ENCODE assay signal across 1 cellular context in genomic region chr17:42577532-42578281, GRCh38.
A peak's percentile ranks its signal among the peaks of the same experiment; 100 is the strongest.
TF ChIP-seq lines count a peak whose summit lies in the region.

Gene PSMC3IP, minus strand, starts transcription at chr17:42577729. Its CDS starts 43 bp downstream, at chr17:42577686.

TF ChIP-seq in HEK293, 187 proteins besides CTCF, POLR2A, EP300 and RAD21 (continued from another document and continues in another):
- TF ChIP-seq ZNF488 (tag by site-specific recombination; IDR thresholded peaks at IDR 0.05), result no peak
- TF ChIP-seq ZNF792 (tag by site-specific recombination; IDR thresholded peaks at IDR 0.05), result no peak
- no peak for TF ChIP-seq ZNF416 (tag by site-specific recombination; IDR thresholded peaks at IDR 0.05)
- TF ChIP-seq ZBTB26 (tag by site-specific recombination; optimal IDR thresholded peaks at IDR 0.05), result peak; percentile 47
- TF ChIP-seq ZNF776 (tag by site-specific recombination; IDR thresholded peaks at IDR 0.05; ENCODE audit: borderline replicate concordance), result no peak
- TF ChIP-seq HIC1 (tag by site-specific recombination; IDR thresholded peaks at IDR 0.05), result peak; percentile 14; the same call in 1 of the 2 replicates
- no peak for TF ChIP-seq GLI4 (tag by site-specific recombination; IDR thresholded peaks at IDR 0.05)
- no peak for TF ChIP-seq ZNF473 (tag by site-specific recombination; IDR thresholded peaks at IDR 0.05)
- TF ChIP-seq ZNF19 (tag by site-specific recombination; IDR thresholded peaks at IDR 0.05; ENCODE audit: low read depth), result no peak
- TF ChIP-seq ZNF266 (tag by site-specific recombination; IDR thresholded peaks at IDR 0.05; ENCODE audit: low read depth), result no peak
- TF ChIP-seq ZBTB44 (tag by site-specific recombination; IDR thresholded peaks at IDR 0.05), result no peak
- TF ChIP-seq ZNF341 (tag by site-specific recombination; IDR thresholded peaks at IDR 0.05; ENCODE audit: low read depth), result peak; percentile 98
- TF ChIP-seq ZNF670 (tag by site-specific recombination; IDR thresholded peaks at IDR 0.05; ENCODE audit: low read depth), result no peak
- no peak for TF ChIP-seq HOXD13 (CRISPR knock-in tag; IDR thresholded peaks at IDR 0.05; ENCODE audit: borderline replicate concordance)
- TF ChIP-seq SP7 (tag by site-specific recombination; IDR thresholded peaks at IDR 0.05), result peak; percentile 63; the same call in 1 of the 2 replicates
- no peak for TF ChIP-seq ZNF513 (tag by site-specific recombination; IDR thresholded peaks at IDR 0.05)
- no peak for TF ChIP-seq ZNF561 (tag by site-specific recombination; IDR thresholded peaks at IDR 0.05; ENCODE audit: borderline replicate concordance)
- 0 out of 2 replicates have a peak, but pooled peaks have one; percentile 11 for TF ChIP-seq ZSCAN30 (tag by site-specific recombination; IDR thresholded peaks at IDR 0.05)
- TF ChIP-seq ZNF654 (tag by site-specific recombination; IDR thresholded peaks at IDR 0.05; ENCODE audit: low read depth), result no peak; the same call in 1 of the 2 replicates
- TF ChIP-seq ZNF626 (tag by site-specific recombination; IDR thresholded peaks at IDR 0.05), result no peak
- TF ChIP-seq SCRT2 (tag by site-specific recombination; IDR thresholded peaks at IDR 0.05), result no peak; the same call in 1 of the 2 replicates
- peak; percentile 47; the same call in 1 of the 2 replicates for TF ChIP-seq KLF16 (tag by site-specific recombination; IDR thresholded peaks at IDR 0.05)
- no peak for TF ChIP-seq ZNF580 (tag by site-specific recombination; IDR thresholded peaks at IDR 0.05)
- no peak for TF ChIP-seq BCL11B (tag by site-specific recombination; IDR thresholded peaks at IDR 0.05; ENCODE audit: low read depth)
- TF ChIP-seq ZNF24 (tag by site-specific recombination; IDR thresholded peaks at IDR 0.05), result peak; percentile 52; the same call in 1 of the 2 replicates
- no peak for TF ChIP-seq ZNF830 (tag by site-specific recombination; IDR thresholded peaks at IDR 0.05; ENCODE audit: low read depth)
- no peak for TF ChIP-seq ZFP41 (tag by site-specific recombination; IDR thresholded peaks at IDR 0.05; ENCODE audit: borderline replicate concordance)
- no peak for TF ChIP-seq ZNF138 (tag by site-specific recombination; IDR thresholded peaks at IDR 0.05; ENCODE audit: borderline replicate concordance)
- TF ChIP-seq ZNF624 (tag by site-specific recombination; IDR thresholded peaks at IDR 0.05), result no peak
- no peak for TF ChIP-seq ZNF112 (tag by site-specific recombination; IDR thresholded peaks at IDR 0.05)
- TF ChIP-seq EGR2 (tag by site-specific recombination; IDR thresholded peaks at IDR 0.05; ENCODE audit: low read depth), result peak; percentile 67
- TF ChIP-seq ZNF571 (tag by site-specific recombination; IDR thresholded peaks at IDR 0.05), result no peak
- no peak for TF ChIP-seq ZNF121 (tag by site-specific recombination; IDR thresholded peaks at IDR 0.05)
- no peak for TF ChIP-seq ZNF639 (tag by site-specific recombination; IDR thresholded peaks at IDR 0.05)
- no peak for TF ChIP-seq ZNF398 (tag by site-specific recombination; IDR thresholded peaks at IDR 0.05)
- TF ChIP-seq YY1 (tag by site-specific recombination; IDR thresholded peaks at IDR 0.05), result 0 out of 2 replicates have a peak, but pooled peaks have one; percentile 14
- TF ChIP-seq ZNF223 (tag by site-specific recombination; IDR thresholded peaks at IDR 0.05), result no peak
- TF ChIP-seq ZNF518A (tag by site-specific recombination; conservative IDR thresholded peaks at IDR 0.05; ENCODE audit: low read depth), result peak; percentile 53; the same call in 1 of the 2 replicates
- no peak for TF ChIP-seq GLI2 (tag by site-specific recombination; IDR thresholded peaks at IDR 0.05; ENCODE audit: borderline replicate concordance, low read depth)
- TF ChIP-seq GLIS2 (tag by site-specific recombination; IDR thresholded peaks at IDR 0.05), result peak; percentile 85
- TF ChIP-seq ZNF433 (tag by site-specific recombination; IDR thresholded peaks at IDR 0.05; ENCODE audit: low read depth), result no peak
- TF ChIP-seq ZNF501 (tag by site-specific recombination; IDR thresholded peaks at IDR 0.05), result peak; percentile 84; the same call in 1 of the 2 replicates
- peak; percentile 30; the same call in 1 of the 2 replicates for TF ChIP-seq PATZ1 (tag by site-specific recombination; IDR thresholded peaks at IDR 0.05)
